In genomic region chr6:143299253-143300166, GRCh38 we compare ENCODE assay signal across 11 cellular contexts.
A peak's percentile ranks its signal among the peaks of the same experiment; 100 is the strongest.
DNase-seq lines count a peak whose midpoint lies in the region; ATAC-seq and TF ChIP-seq lines count a peak whose summit lies in the region.
"Had no signal": no experiment of that assay in that cellular context is flagged by ENCODE, and none has a peak within 500 bp of the region (broad histone marks: within the 10 kb centered on the region; RNA-seq: fewer than 3 reads in every experiment).

No MANE protein-coding gene starts in this region.

- ATAC-seq in GM18520 (IDR thresholded peaks at IDR 0.05; ENCODE audit: unreplicated experiment) (peak; percentile 97), HG03565 (IDR thresholded peaks at IDR 0.05; ENCODE audit: unreplicated experiment) (peak; percentile 91), GM21423 (IDR thresholded peaks at IDR 0.05; ENCODE audit: unreplicated experiment) (no peak)

- DNase-seq in GM10266 (ENCODE audit: extremely low spot score), result peak; percentile 26
- DNase-seq in H7, result peak; percentile 7
- no peak for DNase-seq in cerebellar nuclear complex (lab: John Stamatoyannopoulos, UW)
- no peak for DNase-seq in NCI-H128 (lab: John Stamatoyannopoulos, UW; ENCODE audit: unreplicated experiment)
- DNase-seq in NCI-H226, result no peak
- DNase-seq: HFFc6, NCI-H187, right lobe of liver had no signal

- H3K36me3 ChIP-seq in H7 (replicated peaks; ENCODE audit: control insufficient read depth, insufficient read depth, low read length), result no peaks in the 10 kb centered on the region
- H3K36me3 ChIP-seq: right lobe of liver had no signal

- H3K27me3 ChIP-seq in H7 (ENCODE audit: control insufficient read depth, insufficient read depth, low read length), result no peaks in the 10 kb centered on the region
- H3K27me3 ChIP-seq: right lobe of liver had no signal

- TF ChIP-seq CTCF in GM10266 (IDR thresholded peaks at IDR 0.05; ENCODE audit: control insufficient read depth, insufficient read depth, low read depth, missing control alignments), result no peak

- no peak overlapping the region for H3K4me3 ChIP-seq in H7 (ENCODE audit: insufficient read depth, low read depth, low read length)
- H3K4me3 ChIP-seq: right lobe of liver had no signal

Comparison
In these comparisons a context has a peak if more than half of its experiments do, and no peak if none do; other contexts are left out.
1. DNase-seq: peak in GM10266 (single experiment) and H7 (single experiment); none in cerebellar nuclear complex (0 of 2), NCI-H128 (single experiment) and NCI-H226 (single experiment).